In genomic region chr6:22147983-22148797, GRCh38 we compare ENCODE assay signal across 9 cellular contexts.
DNase-seq lines count a peak whose midpoint lies in the region; ATAC-seq and TF ChIP-seq lines count a peak whose summit lies in the region.
"Had no signal": no experiment of that assay in that cellular context is flagged by ENCODE, and none has a peak within 500 bp of the region (broad histone marks: within the 10 kb centered on the region; RNA-seq: fewer than 3 reads in every experiment).

No MANE protein-coding gene starts in this region.

- no peaks in the 10 kb centered on the region for H3K27me3 ChIP-seq in mammary epithelial cell (ENCODE audit: insufficient read depth, low read length)

- H3K36me3 ChIP-seq in mammary epithelial cell (ENCODE audit: insufficient read depth, low read length), result no peaks in the 10 kb centered on the region

- DNase-seq in GM04503 (ENCODE audit: low read depth), result peak; percentile 42
- DNase-seq in NCI-H446 (lab: John Stamatoyannopoulos, UW), result peak; percentile 45 to 64
- peak; percentile 56 for DNase-seq in mammary epithelial cell
- DNase-seq in midbrain (lab: John Stamatoyannopoulos, UW), result peak; percentile 66
- no peak for DNase-seq in NCI-H1048 (lab: John Stamatoyannopoulos, UW)
- no peak for DNase-seq in UCSD-AML1 (lab: John Stamatoyannopoulos, UW; ENCODE audit: unreplicated experiment)
- DNase-seq: naive B cell had no signal

- H3K79me2 ChIP-seq in mammary epithelial cell (ENCODE audit: insufficient read depth, low read length), result no peaks in the 10 kb centered on the region

- no peaks in the 10 kb centered on the region for H4K20me1 ChIP-seq in mammary epithelial cell (ENCODE audit: insufficient read depth, low read length)

- no peak overlapping the region for H3K9ac ChIP-seq in mammary epithelial cell (ENCODE audit: insufficient read depth, low read length)

- BruUV-seq in mammary epithelial cell (replicated peaks; lab: Mats Ljungman, UMichigan), result no TSS peak

- peak overlapping the region; percentile 14 for H3K4me2 ChIP-seq in mammary epithelial cell (ENCODE audit: insufficient read depth, low read depth, low read length)

- no peak overlapping the region for H3K27ac ChIP-seq in mammary epithelial cell (ENCODE audit: insufficient read depth, low read depth, low read length)

- TF ChIP-seq CTCF in mammary epithelial cell (conservative IDR thresholded peaks at IDR 0.05 in 1 of 2, IDR thresholded peaks at IDR 0.05 in 1 of 2; ENCODE audit: extremely low read depth in 1 of 2, insufficient read depth in 1 of 2, low read depth in 1 of 2, low read length in 2 of 2), result no peak

- in situ Hi-C loops in mammary epithelial cell (cut with MboI; ENCODE audit: low sequenced_read_pairs in 2 of 2), result no loop called here

- dilution Hi-C loops in mammary epithelial cell (cut with HindIII; ENCODE audit: low sequenced_read_pairs), result no loop called here

- intact Hi-C loops in mammary epithelial cell (cut with micrococcal nuclease), result loop anchor here (10.0 kb wide), 2 partner anchors 327 to 1273 kb away; no protein-coding TSS in a partner anchor

- H2AFZ ChIP-seq in mammary epithelial cell (ENCODE audit: low read depth, low read length), result peak overlapping the region; percentile 8

- ATAC-seq in HG03108 (IDR thresholded peaks at IDR 0.05; ENCODE audit: unreplicated experiment) (no peak), HG02798 (IDR thresholded peaks at IDR 0.05; ENCODE audit: poor library complexity, unreplicated experiment) (no peak)

- CTCF ChIA-PET in mammary epithelial cell (lab: Charles Lee; ENCODE audit: low non-redundant PET), result interaction anchor here (0.7 kb wide), 2 partner anchors 323 to 620 kb away, joined by 3 to 4 read pairs; no protein-coding TSS in a partner anchor

- H3K4me3 ChIP-seq in mammary epithelial cell (replicated peaks in 1 of 3; ENCODE audit: insufficient read depth in 1 of 3, low read depth in 2 of 3, low read length in 3 of 3), result no peak overlapping the region

- H3K9me3 ChIP-seq in mammary epithelial cell (replicated peaks; ENCODE audit: insufficient read depth, low read length), result no peaks in the 10 kb centered on the region

- WGBS in mammary epithelial cell (ENCODE audit: low coverage, missing lambda C conversion rate), result 38% methylated on average over 7 of the region's 7 CpGs

- H3K4me1 ChIP-seq in mammary epithelial cell (ENCODE audit: insufficient read depth, low read length), result peaks cover 5% of the 10 kb centered on the region

Comparison
In these comparisons a context has a peak if more than half of its experiments do, and no peak if none do; other contexts are left out.
1. DNase-seq: peak in GM04503 (single experiment), NCI-H446 (2 of 2), mammary epithelial cell (single experiment) and midbrain (single experiment); none in NCI-H1048 (single experiment) and UCSD-AML1 (single experiment).